1 cellular context compared by ENCODE assay signal in genomic region chr15:74958320-74958907, GRCh38.
A peak's percentile ranks its signal among the peaks of the same experiment; 100 is the strongest.
TF ChIP-seq lines count a peak whose summit lies in the region.

No MANE protein-coding gene starts in this region.

TF ChIP-seq in HepG2, 621 proteins besides CTCF, POLR2A, EP300 and RAD21 (continued from another document and continues in another):
- TF ChIP-seq ZHX2 (IDR thresholded peaks at IDR 0.05; ENCODE audit: low read depth) (no peak), ZHX2 (CRISPR knock-in tag; IDR thresholded peaks at IDR 0.05; ENCODE audit: borderline replicate concordance) (no peak), PAXIP1 (CRISPR knock-in tag; conservative IDR thresholded peaks at IDR 0.05) (0 out of 2 replicates have a peak, but pooled peaks have one; percentile 17), HMGXB3 (CRISPR knock-in tag; IDR thresholded peaks at IDR 0.05; ENCODE audit: borderline replicate concordance) (no peak), RARG (CRISPR knock-in tag; IDR thresholded peaks at IDR 0.05; ENCODE audit: low read depth) (no peak), ZNF710 (CRISPR knock-in tag; IDR thresholded peaks at IDR 0.05; ENCODE audit: borderline replicate concordance) (no peak), GRHL1 (CRISPR knock-in tag; conservative IDR thresholded peaks at IDR 0.05) (no peak), KDM2A (CRISPR knock-in tag; IDR thresholded peaks at IDR 0.05; ENCODE audit: borderline replicate concordance, low read depth) (peak; percentile 20; the same call in 1 of the 2 replicates), KLF12 (CRISPR knock-in tag; IDR thresholded peaks at IDR 0.05; ENCODE audit: borderline replicate concordance) (peak; percentile 23; the same call in 1 of the 2 replicates), NFE2L2 (IDR thresholded peaks at IDR 0.05; ENCODE audit: low read length) (no peak), REXO4 (CRISPR knock-in tag; IDR thresholded peaks at IDR 0.05; ENCODE audit: borderline replicate concordance) (no peak), ZNF180 (CRISPR knock-in tag; IDR thresholded peaks at IDR 0.05; ENCODE audit: borderline replicate concordance, low read depth) (no peak), IRX3 (CRISPR knock-in tag; IDR thresholded peaks at IDR 0.05; ENCODE audit: borderline replicate concordance, low read depth) (no peak), ZNF451 (CRISPR knock-in tag; IDR thresholded peaks at IDR 0.05) (no peak), XRCC5 (optimal IDR thresholded peaks at IDR 0.05; ENCODE audit: low read length) (no peak), NRL (CRISPR knock-in tag; IDR thresholded peaks at IDR 0.05; ENCODE audit: borderline replicate concordance) (no peak), CSRNP1 (CRISPR knock-in tag; IDR thresholded peaks at IDR 0.05) (no peak), ELF3 (CRISPR knock-in tag; IDR thresholded peaks at IDR 0.05) (peak; percentile 77), ZSCAN25 (CRISPR knock-in tag; IDR thresholded peaks at IDR 0.05) (0 out of 2 replicates have a peak, but pooled peaks have one; percentile 55), HDAC1 (CRISPR knock-in tag; IDR thresholded peaks at IDR 0.05) (peak; percentile 57), ESRRA (CRISPR knock-in tag; IDR thresholded peaks at IDR 0.05; ENCODE audit: low read depth) (0 out of 2 replicates have a peak, but pooled peaks have one; percentile 26), ZNF143 (CRISPR knock-in tag; IDR thresholded peaks at IDR 0.05) (no peak), PRDM15 (CRISPR knock-in tag; IDR thresholded peaks at IDR 0.05) (peak; percentile 17; the same call in 1 of the 2 replicates), GFI1 (CRISPR knock-in tag; IDR thresholded peaks at IDR 0.05; ENCODE audit: borderline replicate concordance) (no peak)
